In genomic region chr10:13885238-13885990, GRCh38 we compare ENCODE assay signal across 20 cellular contexts.
DNase-seq lines count a peak whose midpoint lies in the region; ATAC-seq lines count a peak whose summit lies in the region.
"Had no signal": no experiment of that assay in that cellular context is flagged by ENCODE, and none has a peak within 500 bp of the region (broad histone marks: within the 10 kb centered on the region; RNA-seq: fewer than 3 reads in every experiment).

No MANE protein-coding gene starts in this region.

- no peak for ATAC-seq in HG02885 (IDR thresholded peaks at IDR 0.05; ENCODE audit: poor library complexity, unreplicated experiment)
- ATAC-seq: A549, left lung had no signal

- DNase-seq in COLO829 (ENCODE audit: low spot score): peak; percentile 88
- peak; percentile 33 for DNase-seq in cerebellar cortex (ENCODE audit: low spot score)
- peak in 33 of 51 donors; percentile 38 to 90 (median 67) for DNase-seq in hypothalamus (lab: John Stamatoyannopoulos, UW)
- DNase-seq in pons (ENCODE audit: low spot score): peak; percentile 99
- DNase-seq in SKM-1 treated with dmso at 0.1 percent for 144 hours (lab: John Stamatoyannopoulos, UW; ENCODE audit: unreplicated experiment): no peak
- DNase-seq in NCI-H1930 (lab: John Stamatoyannopoulos, UW): no peak
- DNase-seq in DMS153 (lab: John Stamatoyannopoulos, UW): no peak
- DNase-seq: activated CD4-positive, alpha-beta T cell treated with anti-CD3 and anti-CD28 coated beads for 48 hours; activated T-cell treated with anti-CD3 and anti-CD28 coated beads, Interleukin-2, amount 50 U/mL, for 24 hours; adrenal gland; Calu3; EL; HCEC 1CT; left lung; NCI-H1092; NCI-H187 treated with DMSO at 0.1 percent for 48 hours; NCI-H2227 treated with DMSO at 0.1 percent for 48 hours; NCI-H748 treated with DMSO at 0.1 percent for 48 hours had no signal

Comparison
In these comparisons a context has a peak if more than half of its experiments do, and no peak if none do; other contexts are left out.
1. DNase-seq: peak in COLO829 (single experiment), cerebellar cortex (single experiment), hypothalamus (33 of 51) and pons (single experiment); none in SKM-1 treated with dmso at 0.1 percent for 144 hours (single experiment), NCI-H1930 (0 of 2) and DMS153 (single experiment).